ENCODE assay signal across 23 cellular contexts in genomic region chr1:63054184-63054583, GRCh38.
"Had no signal": no experiment of that assay in that cellular context is flagged by ENCODE, and none has a peak within 500 bp of the region (broad histone marks: within the 10 kb centered on the region; RNA-seq: fewer than 3 reads in every experiment).

No MANE protein-coding gene starts in this region.

- H3K27ac ChIP-seq: coronary artery, dorsolateral prefrontal cortex, esophagus muscularis mucosa, foreskin keratinocyte, gastroesophageal sphincter, heart left ventricle, hepatocyte, left ventricle myocardium inferior, lower lobe of right lung had no signal

- ATAC-seq: foreskin keratinocyte; gastroesophageal sphincter; heart left ventricle; left colon; left lobe of liver; lower lobe of right lung; mucosa of descending colon; naive thymus-derived CD8-positive, alpha-beta T cell had no signal

- H3K4me2 ChIP-seq: hepatocyte had no signal

- DNase-seq: dermis blood vessel endothelial cell; dorsolateral prefrontal cortex; effector CD4-positive, alpha-beta T cell; effector memory CD4-positive, alpha-beta T cell; foreskin keratinocyte; heart left ventricle; hypothalamus; immature natural killer cell; islet precursor cell; kidney; kidney glomerular epithelial cell; left colon; left ventricle myocardium inferior; lower lobe of right lung; mucosa of descending colon; naive B cell; naive thymus-derived CD8-positive, alpha-beta T cell had no signal

- H3K36me3 ChIP-seq: esophagus muscularis mucosa, gastroesophageal sphincter, heart left ventricle, left ventricle myocardium inferior, lower lobe of right lung had no signal

- H3K79me2 ChIP-seq: hepatocyte had no signal

- H3K4me1 ChIP-seq: esophagus muscularis mucosa, foreskin keratinocyte, gastroesophageal sphincter, heart left ventricle, left ventricle myocardium inferior, lower lobe of right lung had no signal

- FAIRE-seq: endothelial cell of umbilical vein had no signal

- H3K9me3 ChIP-seq: esophagus muscularis mucosa, gastroesophageal sphincter, heart left ventricle, left ventricle myocardium inferior, lower lobe of right lung, mucosa of descending colon had no signal

- H2AFZ ChIP-seq: hepatocyte had no signal

- H3K27me3 ChIP-seq: dorsolateral prefrontal cortex, foreskin keratinocyte, gastroesophageal sphincter, heart left ventricle, hepatocyte had no signal

- H3K4me3 ChIP-seq: coronary artery, dorsolateral prefrontal cortex, esophagus muscularis mucosa, gastroesophageal sphincter, heart left ventricle, hepatocyte, left ventricle myocardium inferior, lower lobe of right lung, mucosa of descending colon had no signal
